In genomic region chr14:49677643-49678042, GRCh38 we compare ENCODE assay signal across 17 cellular contexts. TPM values are rescaled to one million over a fixed set of nuclear protein-coding genes. Genes with fewer than 3 reads are reported as not detected.
DNase-seq lines count a peak whose midpoint lies in the region; TF ChIP-seq lines count a peak whose summit lies in the region.
"Had no signal": no experiment of that assay in that cellular context is flagged by ENCODE, and none has a peak within 500 bp of the region (broad histone marks: within the 10 kb centered on the region; RNA-seq: fewer than 3 reads in every experiment).

No MANE protein-coding gene starts in this region.

- peaks cover 11 to 94% of the 10 kb centered on the region in 2 donors for H3K36me3 ChIP-seq in neuronal stem cell (replicated peaks in 1 of 2; ENCODE audit: control insufficient read depth in 2 of 2, insufficient read depth in 2 of 2, low read length in 2 of 2)
- H3K36me3 ChIP-seq: left ventricle myocardium inferior had no signal

- H3K27ac Mint-ChIP-seq in HFFc6 = no peak overlapping the region
- H3K27ac Mint-ChIP-seq: activated CD4-positive, alpha-beta T cell treated with anti-CD3 and anti-CD28 coated beads, Interleukin-2, amount 10 ng/mL, durations not matched to agents 24 days and 14 days; activated naive CD4-positive, alpha-beta T cell treated with anti-CD3 and anti-CD28 coated beads, Interleukin-2, amount 50 U/mL, for 24 hours; brain had no signal

- no peak overlapping the region for H2BK5ac ChIP-seq in neuronal stem cell (ENCODE audit: low read length)

- no peaks in the 10 kb centered on the region for H3K27me3 Mint-ChIP-seq in HFFc6 (ENCODE audit: insufficient read depth)
- H3K27me3 Mint-ChIP-seq: activated CD4-positive, alpha-beta T cell treated with anti-CD3 and anti-CD28 coated beads, Interleukin-2, amount 10 ng/mL, durations not matched to agents 24 days and 14 days; activated naive CD4-positive, alpha-beta T cell treated with anti-CD3 and anti-CD28 coated beads, Interleukin-2, amount 50 U/mL, for 24 hours; brain had no signal

- TF ChIP-seq CTCF in HFFc6 (IDR thresholded peaks at IDR 0.05) (peak; percentile 50), foreskin fibroblast (IDR thresholded peaks at IDR 0.05; ENCODE audit: low read depth, low read length) (no peak)

- H3K4me2 ChIP-seq in neuronal stem cell (ENCODE audit: insufficient read depth, low read length, poor library complexity, severe bottlenecking) = no peak overlapping the region

- WGBS in neuronal stem cell (ENCODE audit: extremely low coverage in 2 of 2, insufficient read length in 2 of 2, insufficient replicate concordance in 1 of 2), 2 donors = no CpG with 5 or more reads among the region's 4 CpGs

- H4K8ac ChIP-seq in neuronal stem cell (ENCODE audit: low read depth, low read length) = no peak overlapping the region

- peaks cover 22% of the 10 kb centered on the region; the same call in 1 of the 2 replicates for H3K36me3 Mint-ChIP-seq in HFFc6 (ENCODE audit: low read depth)

- H3K9ac ChIP-seq in neuronal stem cell (ENCODE audit: low read depth, low read length, poor library complexity) = peak overlapping the region; percentile 18

- H3K4me3 ChIP-seq in neuronal stem cell (ENCODE audit: low read length in 2 of 2) (peak overlapping the region in 1 of 2 donors; percentile 20), foreskin fibroblast (ENCODE audit: low read depth in 1 of 2, low read length in 2 of 2) (no peak overlapping the region)
- H3K4me3 ChIP-seq: left ventricle myocardium inferior had no signal

- intact Hi-C loops in posterior vena cava (cut with DNase I) = no loop called here

- H3K4me3 Mint-ChIP-seq in HFFc6 = no peak overlapping the region
- H3K4me3 Mint-ChIP-seq: activated CD4-positive, alpha-beta T cell treated with anti-CD3 and anti-CD28 coated beads, Interleukin-2, amount 10 ng/mL, durations not matched to agents 24 days and 14 days; activated naive CD4-positive, alpha-beta T cell treated with anti-CD3 and anti-CD28 coated beads, Interleukin-2, amount 50 U/mL, for 24 hours; brain had no signal

- H3K27me3 ChIP-seq in neuronal stem cell (ENCODE audit: control insufficient read depth in 3 of 3, insufficient read depth in 3 of 3, low read depth in 1 of 3, low read length in 3 of 3) = no peaks in the 10 kb centered on the region

- H3K4ac ChIP-seq in neuronal stem cell (ENCODE audit: low read length) = no peak overlapping the region

- DNase-seq in GM03348 (ENCODE audit: low spot score) (peak; percentile 15), HFFc6 (no peak), dermis blood vessel endothelial cell (peak; percentile 15), neuronal stem cell (ENCODE audit: low spot score) (no peak), NK-92 (lab: John Stamatoyannopoulos, UW; ENCODE audit: unreplicated experiment) (no peak), posterior vena cava (ENCODE audit: low spot score) (no peak), foreskin fibroblast (no peak)
- DNase-seq in stimulated activated CD4-positive, alpha-beta T cell treated with anti-CD3 and anti-CD28 coated beads, Interleukin-2, amount 100 ng/mL, for 24 hours = no peak
- DNase-seq: activated CD4-positive, alpha-beta T cell treated with anti-CD3 and anti-CD28 coated beads, Interleukin-2, amount 10 ng/mL, durations not matched to agents 24 days and 14 days; activated T-cell treated with anti-CD3 and anti-CD28 coated beads for 4 hours; KBM-7; left ventricle myocardium inferior; NK-92 treated with Interleukin-12 subunit alpha and Interleukin-12 subunit beta, amount 100 ng/mL, for 24 hours; SHP77 had no signal

- H3K4me1 Mint-ChIP-seq in HFFc6 (ENCODE audit: low read depth) = peaks cover 12% of the 10 kb centered on the region
- H3K4me1 Mint-ChIP-seq: activated naive CD4-positive, alpha-beta T cell treated with anti-CD3 and anti-CD28 coated beads, Interleukin-2, amount 50 U/mL, for 24 hours; brain had no signal

- no peak overlapping the region for H3K18ac ChIP-seq in neuronal stem cell (ENCODE audit: low read length)

- H3K23ac ChIP-seq in neuronal stem cell (ENCODE audit: low read depth, low read length, poor library complexity) = no peak overlapping the region

- H2BK120ac ChIP-seq in neuronal stem cell (ENCODE audit: low read depth, low read length) = no peak overlapping the region

- H3K27ac ChIP-seq in neuronal stem cell (replicated peaks; ENCODE audit: low read length) = no peak overlapping the region
- H3K27ac ChIP-seq: C4-2B, left ventricle myocardium inferior had no signal

- no peak overlapping the region for H2AFZ ChIP-seq in neuronal stem cell (ENCODE audit: low read length)

- no peak overlapping the region for H3K14ac ChIP-seq in neuronal stem cell (ENCODE audit: low read length)

- no peaks in the 10 kb centered on the region for H3K79me1 ChIP-seq in neuronal stem cell (ENCODE audit: low read depth, low read length)

- H4K91ac ChIP-seq in neuronal stem cell (ENCODE audit: low read depth, low read length, poor library complexity) = no peak overlapping the region

- H3K9me3 ChIP-seq in neuronal stem cell (replicated peaks in 1 of 2; ENCODE audit: control insufficient read depth in 2 of 2, insufficient read depth in 1 of 2, low read depth in 1 of 2, low read length in 2 of 2) = peaks cover 0 to 2% of the 10 kb centered on the region in 2 donors
- H3K9me3 ChIP-seq: left ventricle myocardium inferior had no signal

- H2BK12ac ChIP-seq in neuronal stem cell (ENCODE audit: low read length) = no peak overlapping the region

- H2BK15ac ChIP-seq in neuronal stem cell (ENCODE audit: low read length) = no peak overlapping the region

- no peaks in the 10 kb centered on the region for H3K9me3 Mint-ChIP-seq in HFFc6
- H3K9me3 Mint-ChIP-seq: activated naive CD4-positive, alpha-beta T cell treated with anti-CD3 and anti-CD28 coated beads, Interleukin-2, amount 50 U/mL, for 24 hours had no signal

- H2AK5ac ChIP-seq in neuronal stem cell (ENCODE audit: low read depth, low read length) = no peak overlapping the region

- H3K4me1 ChIP-seq in neuronal stem cell (ENCODE audit: control insufficient read depth in 2 of 2, insufficient read depth in 1 of 2, low read depth in 1 of 2, low read length in 2 of 2) = no peaks in the 10 kb centered on the region
- H3K4me1 ChIP-seq: left ventricle myocardium inferior had no signal

RNA-seq across cellular contexts. Expression of gene POLE2, which starts 10.4 kb away (rescaled TPM):
- total RNA-seq in HFFc6 (2021; fragmentation: NEBNext Ultra II Directional; extraction: Animal tissue kit (Norgen Biotek cat#: 25700)) = 10 to 100 TPM in 2 of 6 experiments, 1 to 10 TPM in 4; 4.5 to 11.6 (median 8.7) TPM
- total RNA-seq in dermis blood vessel endothelial cell = 8.7 and 13.9 TPM in 2 replicates
- polyA plus RNA-seq in neuronal stem cell (2013, experiment 1 of 2) = 28.3 TPM
- 28.5 TPM for polyA plus RNA-seq in neuronal stem cell (2013, experiment 2 of 2)
- 1 to 10 TPM; 3.2 to 4.1 TPM for total RNA-seq in posterior vena cava

RNA-seq across cellular contexts. Expression of gene KLHDC1, which starts 15.3 kb away (rescaled TPM):
- total RNA-seq in HFFc6 (2021; fragmentation: NEBNext Ultra II Directional; extraction: Animal tissue kit (Norgen Biotek cat#: 25700)) = 1 to 10 TPM in 5 of 6 experiments, under 1 TPM in 1; 0.97 to 1.6 (median 1.2) TPM
- 1.6 and 6.6 TPM in 2 replicates for total RNA-seq in dermis blood vessel endothelial cell
- polyA plus RNA-seq in neuronal stem cell (2013, experiment 1 of 2) = 0.52 TPM
- polyA plus RNA-seq in neuronal stem cell (2013, experiment 2 of 2) = 0.62 TPM
- total RNA-seq in posterior vena cava = 10 to 100 TPM in 1 of 2 donors, 1 to 10 TPM in 1; 7.7 to 11.9 TPM

RNA-seq across cellular contexts. Expression of gene DNAAF2, which starts 42.6 kb away (rescaled TPM):
- total RNA-seq in HFFc6 (2021; fragmentation: NEBNext Ultra II Directional; extraction: Animal tissue kit (Norgen Biotek cat#: 25700)) = 1 to 10 TPM; 5.8 to 8.7 (median 6.2) TPM
- total RNA-seq in dermis blood vessel endothelial cell (9.8 and 12.3 TPM in 2 replicates), posterior vena cava (1 to 10 TPM; 4.3 to 6.1 TPM)
- polyA plus RNA-seq in neuronal stem cell (2013, experiment 1 of 2) = 17.1 TPM
- polyA plus RNA-seq in neuronal stem cell (2013, experiment 2 of 2) = 17.1 TPM

RNA-seq across cellular contexts. Expression of gene MGAT2, which starts 57.0 kb away (rescaled TPM):
- 10 to 100 TPM; 61.8 to 73.8 (median 64.4) TPM for total RNA-seq in HFFc6 (2021; fragmentation: NEBNext Ultra II Directional; extraction: Animal tissue kit (Norgen Biotek cat#: 25700))
- total RNA-seq in dermis blood vessel endothelial cell = 98.6 and 104 TPM in 2 replicates
- 19.5 TPM for polyA plus RNA-seq in neuronal stem cell (2013, experiment 1 of 2)
- 19.8 TPM for polyA plus RNA-seq in neuronal stem cell (2013, experiment 2 of 2)
- 10 to 100 TPM; 33.0 to 34.4 TPM for total RNA-seq in posterior vena cava

RNA-seq across cellular contexts. Expression of gene RPL36AL, which starts 57.2 kb away (rescaled TPM):
- 100 to 1,000 TPM; 170 to 254 (median 211) TPM for total RNA-seq in HFFc6 (2021; fragmentation: NEBNext Ultra II Directional; extraction: Animal tissue kit (Norgen Biotek cat#: 25700))
- total RNA-seq in dermis blood vessel endothelial cell (210 and 341 TPM in 2 replicates), posterior vena cava (100 to 1,000 TPM; 130 to 144 TPM)
- polyA plus RNA-seq in neuronal stem cell (2013, experiment 1 of 2) = 374 TPM
- 373 TPM for polyA plus RNA-seq in neuronal stem cell (2013, experiment 2 of 2)

Comparison
In these comparisons a context has a peak if more than half of its experiments do, and no peak if none do; other contexts are left out.
1. DNase-seq: peak in GM03348 (single experiment) and dermis blood vessel endothelial cell (single experiment); none in HFFc6 (single experiment), neuronal stem cell (single experiment), NK-92 (single experiment), stimulated activated CD4-positive, alpha-beta T cell treated with anti-CD3 and anti-CD28 coated beads, Interleukin-2, amount 100 ng/mL, for 24 hours (0 of 2), posterior vena cava (single experiment) and foreskin fibroblast (0 of 2).